In genomic region chr5:30380228-30380627, GRCh38 we compare ENCODE assay signal across 9 cellular contexts.
"Had no signal": no experiment of that assay in that cellular context is flagged by ENCODE, and none has a peak within 500 bp of the region (broad histone marks: within the 10 kb centered on the region; RNA-seq: fewer than 3 reads in every experiment).

No MANE protein-coding gene starts in this region.

- H3K27me3 Mint-ChIP-seq: IgD-negative memory B cell had no signal

- H3K9ac ChIP-seq: GM23248 had no signal

- FAIRE-seq: HepG2 had no signal

- H3K27ac ChIP-seq: GM23248, HL-60 had no signal

- H3K36me3 ChIP-seq: HAP-1 had no signal

- H3K36me3 Mint-ChIP-seq: IgD-negative memory B cell had no signal

- H3K27ac Mint-ChIP-seq: HFFc6, IgD-negative memory B cell had no signal

- H3K4me1 ChIP-seq: HAP-1 had no signal

- H3K9me3 ChIP-seq: HAP-1 had no signal

- H2AFZ ChIP-seq: GM23248 had no signal

- H3K4me3 ChIP-seq: GM23248, HAP-1 had no signal

- H3K4me3 Mint-ChIP-seq: HFFc6, IgD-negative memory B cell had no signal

- ATAC-seq: HCT116, HepG2 had no signal

- H3K4me1 Mint-ChIP-seq: IgD-negative memory B cell had no signal

- DNase-seq: GM23248, H7, HFFc6, KBM-7 had no signal
